ENCODE assay signal across 14 cellular contexts in the genomic region with DNA sequence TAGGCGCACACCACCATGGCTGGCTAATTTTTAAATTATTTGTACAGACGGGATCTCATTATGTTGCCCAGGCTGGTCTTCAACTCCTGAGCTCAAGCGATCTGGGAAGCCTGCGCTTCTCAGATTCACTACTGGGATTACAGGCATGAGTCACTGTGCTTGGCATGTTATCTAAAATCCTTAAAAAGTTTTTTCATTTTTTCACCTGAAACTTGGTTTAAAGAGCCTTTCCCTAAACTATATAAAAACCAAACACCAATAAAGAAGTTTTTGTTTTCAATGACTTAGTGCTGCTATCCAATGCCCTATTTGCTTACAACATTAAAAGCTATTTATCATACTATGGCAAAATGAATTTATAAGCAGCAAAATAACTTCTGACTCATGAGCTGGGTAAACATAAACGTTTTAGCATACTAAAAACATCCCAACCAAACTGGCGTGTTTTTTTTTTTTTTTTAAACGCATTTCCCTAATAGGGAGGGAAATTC.
DNase-seq lines count a peak whose midpoint lies in the region; ATAC-seq and TF ChIP-seq lines count a peak whose summit lies in the region.
"Had no signal": no experiment of that assay in that cellular context is flagged by ENCODE, and none has a peak within 500 bp of the region (broad histone marks: within the 10 kb centered on the region; RNA-seq: fewer than 3 reads in every experiment).

No MANE protein-coding gene starts in this region.

- no peak overlapping the region for H3K9ac ChIP-seq in GM23248

- H3K36me3 ChIP-seq in GM23248 (ENCODE audit: low read depth) (peaks cover 16% of the 10 kb centered on the region), Caco-2 (ENCODE audit: control insufficient read depth, insufficient read depth, low read length) (no peaks in the 10 kb centered on the region)

- H3K4me3 ChIP-seq in GM23248 = no peak overlapping the region
- peak overlapping the region; percentile 15 for H3K4me3 ChIP-seq in epithelial cell of proximal tubule (ENCODE audit: low read depth, low read length)
- no peak overlapping the region for H3K4me3 ChIP-seq in Caco-2 (ENCODE audit: low read depth, low read length)
- H3K4me3 ChIP-seq: psoas muscle, SJCRH30 had no signal

- peaks cover 14% of the 10 kb centered on the region for H3K4me1 Mint-ChIP-seq in nephron progenitor cell
- H3K4me1 Mint-ChIP-seq in Caco-2 (ENCODE audit: low read depth, unreplicated experiment) = no peaks in the 10 kb centered on the region

- H3K9me3 ChIP-seq in GM23248 (ENCODE audit: low read depth) (no peaks in the 10 kb centered on the region), Caco-2 (no peaks in the 10 kb centered on the region)
- H3K9me3 ChIP-seq: psoas muscle, SJCRH30 had no signal

- H3K27me3 Mint-ChIP-seq in nephron progenitor cell (ENCODE audit: low read depth, poor library complexity) (no peaks in the 10 kb centered on the region), Caco-2 (ENCODE audit: insufficient read depth, unreplicated experiment) (no peaks in the 10 kb centered on the region)

- peak overlapping the region; percentile 39 for H3K27ac Mint-ChIP-seq in nephron progenitor cell
- H3K27ac Mint-ChIP-seq in Caco-2 (ENCODE audit: unreplicated experiment) = no peak overlapping the region

- H3K27me3 ChIP-seq in GM23248 (replicated peaks; ENCODE audit: insufficient read depth) (no peaks in the 10 kb centered on the region), Caco-2 (replicated peaks; ENCODE audit: control insufficient read depth, insufficient read depth, low read length) (no peaks in the 10 kb centered on the region)
- H3K27me3 ChIP-seq: SJCRH30 had no signal

- H3K9me2 ChIP-seq in GM23248 (ENCODE audit: insufficient read depth) = no peaks in the 10 kb centered on the region

- intact Hi-C loops in Caco-2 (cut with micrococcal nuclease; ENCODE audit: unreplicated experiment) = no loop called here

- H3F3A ChIP-seq in GM23248 (ENCODE audit: insufficient read depth) = peaks cover 9% of the 10 kb centered on the region; the same call in 1 of the 2 replicates

- H3K36me3 Mint-ChIP-seq in nephron progenitor cell (ENCODE audit: low read depth) (peaks cover 76% of the 10 kb centered on the region), Caco-2 (ENCODE audit: insufficient read depth, unreplicated experiment) (peaks cover 75% of the 10 kb centered on the region)

- H3K9me3 Mint-ChIP-seq in nephron progenitor cell (no peaks in the 10 kb centered on the region), Caco-2 (ENCODE audit: unreplicated experiment) (no peaks in the 10 kb centered on the region)
- H3K9me3 Mint-ChIP-seq: CD14-positive monocyte had no signal

- no peak overlapping the region for H3K27ac ChIP-seq in GM23248
- no peak overlapping the region for H3K27ac ChIP-seq in RWPE1
- H3K27ac ChIP-seq: psoas muscle, SJCRH30, WERI-Rb-1 had no signal

- TF ChIP-seq CTCF in RWPE1 (conservative IDR thresholded peaks at IDR 0.05; ENCODE audit: low read depth) (no peak), epithelial cell of proximal tubule (conservative IDR thresholded peaks at IDR 0.05; ENCODE audit: low read depth, low read length) (no peak), nephron progenitor cell (IDR thresholded peaks at IDR 0.05) (no peak), Caco-2 (IDR thresholded peaks at IDR 0.05; ENCODE audit: insufficient read depth in 1 of 2, low read depth in 1 of 2, low read length in 1 of 2, severe bottlenecking in 1 of 2, unreplicated experiment in 1 of 2) (no peak)

- H3K4me1 ChIP-seq in GM23248 (ENCODE audit: insufficient read depth) (peaks cover 5% of the 10 kb centered on the region), Caco-2 (no peaks in the 10 kb centered on the region)
- H3K4me1 ChIP-seq: psoas muscle, SJCRH30 had no signal

- in situ Hi-C loops in GM23248 (cut with MboI) = no loop called here

- H3K79me2 ChIP-seq in GM23248 (ENCODE audit: insufficient read depth) = peaks cover 6% of the 10 kb centered on the region; the same call in 1 of the 2 replicates

- CTCF ChIA-PET in RWPE1 (lab: Yijun Ruan, JAX) = interaction anchor here (0.6 kb wide), 1 partner anchor 113 kb away, joined by 4 read pairs; no protein-coding TSS in a partner anchor
- CTCF ChIA-PET in Caco-2 (lab: Charles Lee) = interaction anchor here (0.6 to 0.7 kb wide), 2 partner anchors 48 to 341 kb away, joined by 3 read pairs; no protein-coding TSS in a partner anchor

- no peak overlapping the region for H2AFZ ChIP-seq in GM23248

- ATAC-seq in HG03521 (IDR thresholded peaks at IDR 0.05; ENCODE audit: unreplicated experiment) (no peak), GM18873 (IDR thresholded peaks at IDR 0.05; ENCODE audit: low FRiP score, unreplicated experiment) (no peak)
- ATAC-seq: psoas muscle had no signal

- no peaks in the 10 kb centered on the region for H4K20me1 ChIP-seq in GM23248 (ENCODE audit: insufficient read depth)

- no peak overlapping the region for H3K4me2 ChIP-seq in GM23248 (ENCODE audit: unreplicated experiment)

- POLR2A ChIA-PET in RWPE1 (lab: Yijun Ruan, JAX; ENCODE audit: low non-redundant PET) (no interaction called here), Caco-2 (lab: Charles Lee) (no interaction called here)

- BruUV-seq in Caco-2 (replicated peaks; lab: Mats Ljungman, UMichigan) = no TSS peak

- 58 to 63% methylated on average over 7 of the region's 7 CpGs for WGBS in GM23248 (ENCODE audit: low coverage in 1 of 2, low lambda C conversion rate in 2 of 2, missing lambda C conversion rate in 2 of 2), 2 experiments

- DNase-seq in GM23248 (peak; percentile 50), RWPE1 (ENCODE audit: low spot score) (peak; percentile 9), epithelial cell of proximal tubule (ENCODE audit: low read depth) (no peak), nephron progenitor cell (no peak), retina (no peak), Caco-2 (no peak)
- DNase-seq: KG1, NCI-H187, psoas muscle, SJCRH30, WERI-Rb-1 had no signal

- H3K4me3 Mint-ChIP-seq in nephron progenitor cell (no peak overlapping the region), Caco-2 (ENCODE audit: unreplicated experiment) (no peak overlapping the region)
- H3K4me3 Mint-ChIP-seq: CD14-positive monocyte had no signal

Comparison
In these comparisons a context has a peak if more than half of its experiments do, and no peak if none do; other contexts are left out.
1. DNase-seq: peak in GM23248 (single experiment) and RWPE1 (single experiment); none in epithelial cell of proximal tubule (single experiment), nephron progenitor cell (single experiment), retina (single experiment) and Caco-2 (0 of 2).